Comparison of ENCODE assay signal across 22 cellular contexts in genomic region chr7:157622000-157622399, GRCh38.
DNase-seq lines count a peak whose midpoint lies in the region; ATAC-seq and TF ChIP-seq lines count a peak whose summit lies in the region.
"Had no signal": no experiment of that assay in that cellular context is flagged by ENCODE, and none has a peak within 500 bp of the region (broad histone marks: within the 10 kb centered on the region; RNA-seq: fewer than 3 reads in every experiment).

No MANE protein-coding gene starts in this region.

- no peak overlapping the region for H3K4me3 Mint-ChIP-seq in activated T-cell treated with anti-CD3 and anti-CD28 coated beads, Interleukin-2, amount 50 U/mL, for 24 hours
- peak overlapping the region in 5 of 8 donors; percentile 20 to 62 (median 30) for H3K4me3 Mint-ChIP-seq in CD4-positive, alpha-beta memory T cell
- peak overlapping the region; percentile 42 to 97 (median 74) for H3K4me3 Mint-ChIP-seq in naive thymus-derived CD4-positive, alpha-beta T cell
- H3K4me3 Mint-ChIP-seq in HFFc6, result no peak overlapping the region
- H3K4me3 Mint-ChIP-seq: mesothelial cell of epicardium; naive B cell; stimulated activated effector memory CD8-positive, alpha-beta T cell treated with anti-CD3 and anti-CD28 coated beads, Interleukin-12 subunit alpha, Interleukin-12 subunit beta, amount 100 ng/mL, for 72 hours had no signal

- no peaks in the 10 kb centered on the region for H3K36me3 ChIP-seq in CD4-positive, alpha-beta memory T cell (ENCODE audit: insufficient read depth, low read length)
- H3K36me3 ChIP-seq in naive thymus-derived CD4-positive, alpha-beta T cell (ENCODE audit: control insufficient read depth in 2 of 3, insufficient read depth in 3 of 3, low read length in 3 of 3), result no peaks in the 10 kb centered on the region
- H3K36me3 ChIP-seq in prostate gland (no peaks in the 10 kb centered on the region), right atrium auricular region (no peaks in the 10 kb centered on the region)
- H3K36me3 ChIP-seq: heart right ventricle, upper lobe of left lung had no signal

- no peak for DNase-seq in activated T-cell treated with anti-CD3 and anti-CD28 coated beads, Interleukin-2, amount 50 U/mL, for 24 hours
- DNase-seq in activated T-cell treated with anti-CD3 and anti-CD28 coated beads, Interleukin-2, amount 50 U/mL, for 48 hours, result no peak
- peak in 4 of 5 donors; percentile 25 to 34 (median 30) for DNase-seq in CD4-positive, alpha-beta memory T cell
- DNase-seq in activated CD4-positive, alpha-beta T cell treated with anti-CD3 and anti-CD28 coated beads, Interleukin-2, amount 50 U/mL, for 1 hour, result peak; percentile 32
- DNase-seq in naive thymus-derived CD4-positive, alpha-beta T cell, result peak in 7 of 9 donors; percentile 64 to 78 (median 68)
- DNase-seq in HFFc6 (no peak), prostate gland (ENCODE audit: low spot score) (no peak), right atrium auricular region (ENCODE audit: low spot score) (no peak)
- DNase-seq: heart right ventricle; MV-4-11; naive B cell; NCI-H1436; NCI-H2081; NCI-H524 treated with DMSO at 0.1 percent for 48 hours; occipital lobe; PC-3; stimulated activated CD4-positive, alpha-beta T cell treated with anti-CD3 and anti-CD28 coated beads, Interleukin-15, amount 100 ng/mL, for 24 hours; substantia nigra had no signal

- intact Hi-C loops in CD4-positive, alpha-beta memory T cell (cut with micrococcal nuclease), result no loop called here
- intact Hi-C loops in naive thymus-derived CD4-positive, alpha-beta T cell (cut with micrococcal nuclease), result loop anchor here in 1 of 2 donors (2.0 kb wide), 1 partner anchor 45 kb away; no protein-coding TSS in a partner anchor
- intact Hi-C loops in prostate gland (cut with DNase I), result no loop called here

- H3K9me3 ChIP-seq in CD4-positive, alpha-beta memory T cell (ENCODE audit: control insufficient read depth in 1 of 2, low read length in 2 of 2), result no peaks in the 10 kb centered on the region
- no peaks in the 10 kb centered on the region for H3K9me3 ChIP-seq in naive thymus-derived CD4-positive, alpha-beta T cell (ENCODE audit: control insufficient read depth in 2 of 3, low read length in 3 of 3)
- no peaks in the 10 kb centered on the region for H3K9me3 ChIP-seq in prostate gland
- no peaks in the 10 kb centered on the region for H3K9me3 ChIP-seq in right atrium auricular region
- H3K9me3 ChIP-seq: upper lobe of left lung had no signal

- TF ChIP-seq CTCF in HFFc6 (IDR thresholded peaks at IDR 0.05), result no peak
- TF ChIP-seq CTCF in prostate gland (IDR thresholded peaks at IDR 0.05), result no peak
- TF ChIP-seq CTCF in right atrium auricular region (IDR thresholded peaks at IDR 0.05), result no peak

- H3K27me3 ChIP-seq in CD4-positive, alpha-beta memory T cell (ENCODE audit: insufficient read depth, low read length), result no peaks in the 10 kb centered on the region
- H3K27me3 ChIP-seq in naive thymus-derived CD4-positive, alpha-beta T cell (ENCODE audit: control insufficient read depth in 2 of 2, insufficient read depth in 2 of 2, low read length in 2 of 2), result no peaks in the 10 kb centered on the region
- no peaks in the 10 kb centered on the region for H3K27me3 ChIP-seq in prostate gland (replicated peaks; ENCODE audit: insufficient read depth)
- no peaks in the 10 kb centered on the region for H3K27me3 ChIP-seq in right atrium auricular region
- H3K27me3 ChIP-seq: upper lobe of left lung had no signal

- POLR2A ChIA-PET in CD4-positive, alpha-beta memory T cell (lab: Charles Lee; ENCODE audit: partially characterized antibody), result interaction anchor here (0.6 kb wide), 1 partner anchor 9 kb away, joined by 3 read pairs; no protein-coding TSS in a partner anchor
- POLR2A ChIA-PET in naive thymus-derived CD4-positive, alpha-beta T cell (lab: Charles Lee), result interaction anchor here (0.6 to 7.0 kb wide), 4 partner anchors 8 to 76 kb away, joined by 3 to 61 read pairs (median 3); no protein-coding TSS in a partner anchor

- 89% methylated on average over 11 of the region's 11 CpGs for WGBS in prostate gland

- no peaks in the 10 kb centered on the region for H3K36me3 Mint-ChIP-seq in activated T-cell treated with anti-CD3 and anti-CD28 coated beads, Interleukin-2, amount 50 U/mL, for 24 hours (ENCODE audit: low read depth)
- H3K36me3 Mint-ChIP-seq in CD4-positive, alpha-beta memory T cell, result no peaks in the 10 kb centered on the region
- no peaks in the 10 kb centered on the region for H3K36me3 Mint-ChIP-seq in naive thymus-derived CD4-positive, alpha-beta T cell
- peaks cover 5% of the 10 kb centered on the region; the same call in 1 of the 2 replicates for H3K36me3 Mint-ChIP-seq in HFFc6 (ENCODE audit: low read depth)
- H3K36me3 Mint-ChIP-seq: mesothelial cell of epicardium; naive B cell; stimulated activated effector memory CD8-positive, alpha-beta T cell treated with anti-CD3 and anti-CD28 coated beads, Interleukin-12 subunit alpha, Interleukin-12 subunit beta, amount 100 ng/mL, for 72 hours had no signal

- CTCF ChIA-PET in CD4-positive, alpha-beta memory T cell (lab: Charles Lee; ENCODE audit: partially characterized antibody), result interaction anchor here (2.8 kb wide), 1 partner anchor 14 kb away, joined by 8 read pairs; no protein-coding TSS in a partner anchor
- CTCF ChIA-PET in naive thymus-derived CD4-positive, alpha-beta T cell (lab: Charles Lee), result interaction anchor here (1.0 kb wide), 1 partner anchor 9 kb away, joined by 3 read pairs; no protein-coding TSS in a partner anchor

- no peaks in the 10 kb centered on the region for H3K9me3 Mint-ChIP-seq in activated T-cell treated with anti-CD3 and anti-CD28 coated beads, Interleukin-2, amount 50 U/mL, for 24 hours
- no peaks in the 10 kb centered on the region for H3K9me3 Mint-ChIP-seq in CD4-positive, alpha-beta memory T cell
- H3K9me3 Mint-ChIP-seq in naive thymus-derived CD4-positive, alpha-beta T cell, result peaks cover 0 to 7% (median 0%) of the 10 kb centered on the region in 11 donors
- H3K9me3 Mint-ChIP-seq in HFFc6, result peaks cover 35% of the 10 kb centered on the region
- H3K9me3 Mint-ChIP-seq: mesothelial cell of epicardium; stimulated activated effector memory CD8-positive, alpha-beta T cell treated with anti-CD3 and anti-CD28 coated beads, Interleukin-12 subunit alpha, Interleukin-12 subunit beta, amount 100 ng/mL, for 72 hours had no signal

- peaks cover 35% of the 10 kb centered on the region for H3K4me1 ChIP-seq in CD4-positive, alpha-beta memory T cell (ENCODE audit: insufficient read depth, low read length)
- H3K4me1 ChIP-seq in naive thymus-derived CD4-positive, alpha-beta T cell (ENCODE audit: control insufficient read depth in 2 of 2, insufficient read depth in 2 of 2, low read length in 2 of 2), result peaks cover 4 to 50% of the 10 kb centered on the region in 2 donors
- H3K4me1 ChIP-seq in prostate gland (replicated peaks), result no peaks in the 10 kb centered on the region
- no peaks in the 10 kb centered on the region for H3K4me1 ChIP-seq in right atrium auricular region
- H3K4me1 ChIP-seq: heart right ventricle, upper lobe of left lung had no signal

- ATAC-seq in naive thymus-derived CD4-positive, alpha-beta T cell, result peak; percentile 77
- ATAC-seq: activated CD4-positive, CD25-positive, alpha-beta regulatory T cell treated with anti-CD3 and anti-CD28 coated beads, Interleukin-2, amount 50 U/mL, for 24 hours; heart right ventricle; PC-3; stimulated activated effector memory CD8-positive, alpha-beta T cell treated with anti-CD3 and anti-CD28 coated beads, Interleukin-12 subunit alpha, Interleukin-12 subunit beta, amount 100 ng/mL, for 72 hours had no signal

- H3K27ac ChIP-seq in CD4-positive, alpha-beta memory T cell (ENCODE audit: low read depth, low read length), result no peak overlapping the region
- H3K27ac ChIP-seq in naive thymus-derived CD4-positive, alpha-beta T cell (ENCODE audit: low read depth, low read length), result no peak overlapping the region
- no peak overlapping the region for H3K27ac ChIP-seq in prostate gland
- no peak overlapping the region for H3K27ac ChIP-seq in right atrium auricular region
- H3K27ac ChIP-seq: heart right ventricle, upper lobe of left lung had no signal

- peaks cover 53% of the 10 kb centered on the region for H3K4me1 Mint-ChIP-seq in activated T-cell treated with anti-CD3 and anti-CD28 coated beads, Interleukin-2, amount 50 U/mL, for 24 hours (ENCODE audit: low read depth)
- H3K4me1 Mint-ChIP-seq in CD4-positive, alpha-beta memory T cell, result peaks cover 21 to 53% (median 41%) of the 10 kb centered on the region in 4 donors
- peaks cover 27 to 68% (median 51%) of the 10 kb centered on the region in 7 donors for H3K4me1 Mint-ChIP-seq in naive thymus-derived CD4-positive, alpha-beta T cell
- H3K4me1 Mint-ChIP-seq in HFFc6 (ENCODE audit: low read depth), result no peaks in the 10 kb centered on the region
- H3K4me1 Mint-ChIP-seq: mesothelial cell of epicardium had no signal

- no peak overlapping the region for H3K4me3 ChIP-seq in CD4-positive, alpha-beta memory T cell (ENCODE audit: low read length in 2 of 2)
- no peak overlapping the region for H3K4me3 ChIP-seq in naive thymus-derived CD4-positive, alpha-beta T cell (ENCODE audit: low read length)
- H3K4me3 ChIP-seq in prostate gland (no peak overlapping the region), right atrium auricular region (no peak overlapping the region)
- H3K4me3 ChIP-seq: heart right ventricle, upper lobe of left lung had no signal

- H3K27me3 Mint-ChIP-seq in activated T-cell treated with anti-CD3 and anti-CD28 coated beads, Interleukin-2, amount 50 U/mL, for 24 hours, result peaks cover 3% of the 10 kb centered on the region
- no peaks in the 10 kb centered on the region for H3K27me3 Mint-ChIP-seq in CD4-positive, alpha-beta memory T cell
- H3K27me3 Mint-ChIP-seq in naive thymus-derived CD4-positive, alpha-beta T cell, result peaks cover 0 to 14% (median 0%) of the 10 kb centered on the region in 5 donors
- H3K27me3 Mint-ChIP-seq in HFFc6 (ENCODE audit: insufficient read depth), result peaks cover 2% of the 10 kb centered on the region

- H3K27ac Mint-ChIP-seq in activated T-cell treated with anti-CD3 and anti-CD28 coated beads, Interleukin-2, amount 50 U/mL, for 24 hours, result peak overlapping the region; percentile 19
- H3K27ac Mint-ChIP-seq in CD4-positive, alpha-beta memory T cell, result peak overlapping the region in 5 of 7 donors; percentile 56 to 78 (median 67)
- H3K27ac Mint-ChIP-seq in naive thymus-derived CD4-positive, alpha-beta T cell, result peak overlapping the region in 8 of 9 donors; percentile 65 to 93 (median 86)
- no peak overlapping the region for H3K27ac Mint-ChIP-seq in HFFc6
- H3K27ac Mint-ChIP-seq: mesothelial cell of epicardium; naive B cell; stimulated activated effector memory CD8-positive, alpha-beta T cell treated with anti-CD3 and anti-CD28 coated beads, Interleukin-12 subunit alpha, Interleukin-12 subunit beta, amount 100 ng/mL, for 72 hours had no signal

- TF ChIP-seq POLR2A in prostate gland (IDR thresholded peaks at IDR 0.05), result no peak

Comparison
In these comparisons a context has a peak if more than half of its experiments do, and no peak if none do; other contexts are left out.
1. DNase-seq: peak in CD4-positive, alpha-beta memory T cell (4 of 5), activated CD4-positive, alpha-beta T cell treated with anti-CD3 and anti-CD28 coated beads, Interleukin-2, amount 50 U/mL, for 1 hour (single experiment) and naive thymus-derived CD4-positive, alpha-beta T cell (7 of 9); none in activated T-cell treated with anti-CD3 and anti-CD28 coated beads, Interleukin-2, amount 50 U/mL, for 24 hours (single experiment), activated T-cell treated with anti-CD3 and anti-CD28 coated beads, Interleukin-2, amount 50 U/mL, for 48 hours (0 of 2), HFFc6 (single experiment), prostate gland (single experiment) and right atrium auricular region (single experiment).
2. H3K4me3 Mint-ChIP-seq: peak in CD4-positive, alpha-beta memory T cell (5 of 8) and naive thymus-derived CD4-positive, alpha-beta T cell (10 of 10); none in activated T-cell treated with anti-CD3 and anti-CD28 coated beads, Interleukin-2, amount 50 U/mL, for 24 hours (single experiment) and HFFc6 (single experiment).